In genomic region chr6:160818934-160819333, GRCh38 we compare ENCODE assay signal across 26 cellular contexts.
"Had no signal": no experiment of that assay in that cellular context is flagged by ENCODE, and none has a peak within 500 bp of the region (broad histone marks: within the 10 kb centered on the region; RNA-seq: fewer than 3 reads in every experiment).

No MANE protein-coding gene starts in this region.

- H3K27me3 ChIP-seq: colonic mucosa, esophagus muscularis mucosa, esophagus squamous epithelium, foreskin keratinocyte, gastrocnemius medialis, gastroesophageal sphincter, heart left ventricle, heart right ventricle, hepatocyte had no signal

- H3K36me3 ChIP-seq: colonic mucosa, esophagus muscularis mucosa, esophagus squamous epithelium, gastrocnemius medialis, gastroesophageal sphincter, heart left ventricle, heart right ventricle had no signal

- H3K27ac ChIP-seq: colonic mucosa, coronary artery, dorsolateral prefrontal cortex, epithelial cell of prostate, esophagus muscularis mucosa, esophagus squamous epithelium, foreskin keratinocyte, gastrocnemius medialis, gastroesophageal sphincter, heart left ventricle, heart right ventricle, hepatocyte had no signal

- ATAC-seq: effector memory CD8-positive, alpha-beta T cell; esophagus mucosa; foreskin keratinocyte; gastrocnemius medialis; gastroesophageal sphincter; heart left ventricle; heart right ventricle had no signal

- H2AFZ ChIP-seq: hepatocyte had no signal

- H3K9me3 ChIP-seq: colonic mucosa, gastrocnemius medialis had no signal

- H3K4me1 ChIP-seq: colonic mucosa, esophagus muscularis mucosa, esophagus squamous epithelium, foreskin keratinocyte, gastrocnemius medialis, gastroesophageal sphincter, heart left ventricle, heart right ventricle had no signal

- FAIRE-seq: endothelial cell of umbilical vein had no signal

- H3K79me2 ChIP-seq: hepatocyte had no signal

- DNase-seq: colonic mucosa; cortex of kidney; dermis blood vessel endothelial cell; dorsolateral prefrontal cortex; effector CD4-positive, alpha-beta T cell; effector CD8-positive, alpha-beta T cell; effector memory CD4-positive, alpha-beta T cell; effector memory CD8-positive, alpha-beta T cell; endodermal cell; erythroblast; esophagus squamous epithelium; foreskin fibroblast; foreskin keratinocyte; foreskin melanocyte; gastrocnemius medialis; glutamatergic neuron; head of caudate nucleus; heart left ventricle; heart right ventricle had no signal

- H3K4me3 ChIP-seq: colonic mucosa, coronary artery, dorsolateral prefrontal cortex, esophagus muscularis mucosa, esophagus squamous epithelium, gastrocnemius medialis, gastroesophageal sphincter, heart left ventricle, heart right ventricle, hepatocyte had no signal

- H3K4me2 ChIP-seq: hepatocyte had no signal
